ENCODE assay signal across 11 cellular contexts in the genomic region with DNA sequence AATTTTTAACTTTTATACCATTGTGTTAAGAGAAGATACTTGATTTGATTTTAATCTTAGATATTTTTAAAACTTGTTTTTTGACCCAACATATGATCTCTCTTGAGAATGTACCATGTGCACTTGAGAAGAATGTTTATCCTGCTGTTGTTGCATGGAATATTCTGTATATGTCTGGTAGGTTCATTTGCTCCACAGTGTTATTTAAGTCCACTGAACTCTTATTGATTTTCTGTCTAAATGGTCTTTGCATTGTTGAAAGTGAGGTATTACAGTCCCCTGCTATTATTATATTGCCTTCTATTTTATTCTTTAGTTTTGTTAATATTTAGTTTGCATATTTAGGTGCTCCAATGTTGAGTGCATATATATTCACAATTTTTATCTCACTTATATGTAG.
"Had no signal": no experiment of that assay in that cellular context is flagged by ENCODE, and none has a peak within 500 bp of the region (broad histone marks: within the 10 kb centered on the region; RNA-seq: fewer than 3 reads in every experiment).

No MANE protein-coding gene starts in this region.

- ATAC-seq: GM23338, HCT116 had no signal

- H3K4me1 ChIP-seq: HAP-1 had no signal

- H3K4me2 ChIP-seq: GM23338 had no signal

- H3K9me3 ChIP-seq: HAP-1 had no signal

- FAIRE-seq: H1, H54 had no signal

- H3K27ac ChIP-seq: GM23248 had no signal

- H3K4me3 ChIP-seq: GM23248, GM23338, HAP-1 had no signal

- DNase-seq: GM23248, GOT3, H7, H9, HCEC 1CT, HFFc6 had no signal

- H2AFZ ChIP-seq: GM23248, GM23338 had no signal

- H3K9ac ChIP-seq: GM23248 had no signal

- H3K36me3 ChIP-seq: HAP-1 had no signal
